ENCODE assay signal across 1 cellular context in genomic region chr22:30877662-30878515, GRCh38.
TF ChIP-seq lines count a peak whose summit lies in the region.

No MANE protein-coding gene starts in this region.

TF ChIP-seq in H1, 55 proteins besides CTCF, POLR2A, EP300 and RAD21 (continued from another document):
- TF ChIP-seq HDAC6 (IDR thresholded peaks at IDR 0.05; ENCODE audit: low read depth, low read length) = no peak
- no peak for TF ChIP-seq KDM5A (IDR thresholded peaks at IDR 0.05; ENCODE audit: low read length)
- no peak for TF ChIP-seq EGR1 (IDR thresholded peaks at IDR 0.05; ENCODE audit: borderline replicate concordance, low read depth, low read length)
- TF ChIP-seq KDM1A (IDR thresholded peaks at IDR 0.05; ENCODE audit: borderline replicate concordance, low read length) = no peak
- TF ChIP-seq MAX (IDR thresholded peaks at IDR 0.05) = no peak
- TF ChIP-seq GABPA (IDR thresholded peaks at IDR 0.05; ENCODE audit: borderline replicate concordance, insufficient read depth, low read length) = no peak
- no peak for TF ChIP-seq BCL11A (IDR thresholded peaks at IDR 0.05; ENCODE audit: low read depth in 2 of 2, low read length in 2 of 2)
- TF ChIP-seq RXRA (IDR thresholded peaks at IDR 0.05; ENCODE audit: insufficient read depth, low read depth, low read length) = no peak
- no peak for TF ChIP-seq TAF7 (optimal IDR thresholded peaks at IDR 0.05; ENCODE audit: borderline replicate concordance, low read depth, low read length)
- TF ChIP-seq RFX5 (IDR thresholded peaks at IDR 0.05; ENCODE audit: borderline replicate concordance, low read depth, low read length) = no peak
- no peak for TF ChIP-seq BACH1 (IDR thresholded peaks at IDR 0.05; ENCODE audit: low read length)
- TF ChIP-seq KDM4A (IDR thresholded peaks at IDR 0.05; ENCODE audit: low read depth, low read length, severe bottlenecking) = no peak
- TF ChIP-seq SIN3A (conservative IDR thresholded peaks at IDR 0.05 in 1 of 2, IDR thresholded peaks at IDR 0.05 in 1 of 2; ENCODE audit: low read depth in 1 of 2, low read length in 2 of 2) = no peak
- TF ChIP-seq RNF2 (IDR thresholded peaks at IDR 0.05; ENCODE audit: borderline replicate concordance, low read depth, low read length, missing control alignments, poor library complexity, severe bottlenecking) = no peak
- TF ChIP-seq YY1 (IDR thresholded peaks at IDR 0.05; ENCODE audit: low read depth, low read length) = no peak
TF ChIP-seq in H1: peak in this region for 0.
